In the genomic region with DNA sequence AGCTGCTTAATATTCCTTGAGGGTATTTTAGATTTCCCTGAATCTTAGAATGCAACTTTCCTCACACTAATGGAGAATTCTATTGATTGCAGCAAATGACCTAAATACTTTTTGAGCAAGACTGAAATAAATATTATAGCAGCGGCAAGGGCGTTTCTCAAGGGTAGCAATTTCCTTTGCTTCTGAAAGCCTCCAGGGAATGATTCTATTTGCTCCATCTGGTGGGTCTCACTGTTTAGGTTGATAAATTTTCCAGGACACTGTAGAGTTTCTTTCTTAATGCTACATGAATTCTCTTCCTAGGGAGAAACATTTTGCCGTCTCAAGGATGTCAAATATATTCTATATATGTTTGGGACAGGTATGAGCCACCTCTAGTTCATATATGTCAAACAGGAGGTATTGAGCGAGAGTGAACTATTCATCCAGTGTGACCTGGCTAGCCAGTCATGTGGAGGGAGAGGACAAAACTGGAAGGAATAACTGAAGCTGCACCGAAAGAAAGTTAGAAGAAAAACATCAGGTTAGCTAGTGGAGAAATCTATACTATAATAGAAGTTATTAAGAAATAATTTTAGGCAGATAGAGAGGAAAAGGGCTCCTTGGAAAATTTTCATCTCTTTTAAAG, we compare ENCODE assay signal across 29 cellular contexts.
"Had no signal": no experiment of that assay in that cellular context is flagged by ENCODE, and none has a peak within 500 bp of the region (broad histone marks: within the 10 kb centered on the region; RNA-seq: fewer than 3 reads in every experiment).

No MANE protein-coding gene starts in this region.

- H3K4me1 ChIP-seq: left lung, lower lobe of right lung, parathyroid adenoma, stomach, testis, thyroid gland, transverse colon, upper lobe of left lung, vagina had no signal

- H3K4me1 Mint-ChIP-seq: naive thymus-derived CD8-positive, alpha-beta T cell; stimulated activated naive B cell treated with anti-CD40 and anti-IgM and Interleukin-4, amounts not matched to agents 10 μg/mL and 1 μg/mL and 100 μg/mL, for 72 hours had no signal

- H3K27ac Mint-ChIP-seq: naive thymus-derived CD8-positive, alpha-beta T cell; stimulated activated naive B cell treated with anti-CD40 and anti-IgM and Interleukin-4, amounts not matched to agents 10 μg/mL and 1 μg/mL and 100 μg/mL, for 72 hours had no signal

- ATAC-seq: left colon; lower lobe of right lung; naive thymus-derived CD8-positive, alpha-beta T cell; right cardiac atrium; sciatic nerve; stimulated activated naive B cell treated with anti-CD40 and anti-IgM and Interleukin-4, amounts not matched to agents 10 μg/mL and 1 μg/mL and 100 μg/mL, for 72 hours; stimulated activated naive CD8-positive, alpha-beta T cell treated with anti-CD3 and anti-CD28 coated beads, Interleukin-15, Interleukin-2, amounts not matched to agents 100 U/mL and 50 U/mL, for 24 hours had no signal

- H2AFZ ChIP-seq: parathyroid adenoma had no signal

- FAIRE-seq: islet of Langerhans, kidney had no signal

- H3K27ac ChIP-seq: left lung, lower lobe of right lung, parathyroid adenoma, skin epidermis, stomach, testis, thyroid gland, transverse colon, upper lobe of left lung, vagina had no signal

- H3K4me3 ChIP-seq: left lung, lower lobe of right lung, skin epidermis, stomach, thyroid gland, transverse colon, upper lobe of left lung, vagina had no signal

- H3K79me2 ChIP-seq: parathyroid adenoma had no signal

- H3K36me3 ChIP-seq: left lung, lower lobe of right lung, stomach, thyroid gland, transverse colon, upper lobe of left lung, vagina had no signal

- H3K9me3 Mint-ChIP-seq: nephron, neural crest cell had no signal

- H3K9me3 ChIP-seq: left lung, lower lobe of right lung, stomach, testis, thyroid gland, transverse colon, upper lobe of left lung, vagina had no signal

- H3K27me3 ChIP-seq: left lung, stomach, testis, thyroid gland, transverse colon, upper lobe of left lung, vagina had no signal

- H3K4me3 Mint-ChIP-seq: naive thymus-derived CD8-positive, alpha-beta T cell; nephron; neural crest cell; stimulated activated naive B cell treated with anti-CD40 and anti-IgM and Interleukin-4, amounts not matched to agents 10 μg/mL and 1 μg/mL and 100 μg/mL, for 72 hours had no signal

- H3K27me3 Mint-ChIP-seq: stimulated activated naive B cell treated with anti-CD40 and anti-IgM and Interleukin-4, amounts not matched to agents 10 μg/mL and 1 μg/mL and 100 μg/mL, for 72 hours had no signal

- H3K36me3 Mint-ChIP-seq: naive thymus-derived CD8-positive, alpha-beta T cell; stimulated activated naive B cell treated with anti-CD40 and anti-IgM and Interleukin-4, amounts not matched to agents 10 μg/mL and 1 μg/mL and 100 μg/mL, for 72 hours had no signal

- DNase-seq: hippocampal formation; kidney; left colon; left lung; lower lobe of right lung; mammary epithelial cell; mesenchymal stem cell; naive thymus-derived CD8-positive, alpha-beta T cell; nucleus accumbens; retina; right cardiac atrium; stimulated activated CD4-positive, alpha-beta T cell treated with anti-CD3 and anti-CD28 coated beads, Interleukin-12 subunit alpha, Interleukin-12 subunit beta, amount 100 ng/mL, for 4 hours; stimulated activated CD4-positive, alpha-beta T cell treated with anti-CD3 and anti-CD28 coated beads, Interleukin-15, amount 100 ng/mL, for 24 hours; stimulated activated CD4-positive, alpha-beta T cell treated with anti-CD3 and anti-CD28 coated beads, Interleukin-2, amount 100 ng/mL, for 24 hours; stimulated activated CD4-positive, alpha-beta T cell treated with anti-CD3 and anti-CD28 coated beads, Interleukin-4, amount 100 ng/mL, for 1 hour; stimulated activated naive B cell treated with anti-CD40 and anti-IgM and Interleukin-4, amounts not matched to agents 10 μg/mL and 1 μg/mL and 100 μg/mL, for 72 hours; stimulated activated naive CD8-positive, alpha-beta T cell treated with anti-CD3 and anti-CD28 coated beads, Interleukin-15, Interleukin-2, amounts not matched to agents 100 U/mL and 50 U/mL, for 24 hours; stomach; testis; thyroid gland; transverse colon; upper lobe of left lung had no signal
